In the genomic region with DNA sequence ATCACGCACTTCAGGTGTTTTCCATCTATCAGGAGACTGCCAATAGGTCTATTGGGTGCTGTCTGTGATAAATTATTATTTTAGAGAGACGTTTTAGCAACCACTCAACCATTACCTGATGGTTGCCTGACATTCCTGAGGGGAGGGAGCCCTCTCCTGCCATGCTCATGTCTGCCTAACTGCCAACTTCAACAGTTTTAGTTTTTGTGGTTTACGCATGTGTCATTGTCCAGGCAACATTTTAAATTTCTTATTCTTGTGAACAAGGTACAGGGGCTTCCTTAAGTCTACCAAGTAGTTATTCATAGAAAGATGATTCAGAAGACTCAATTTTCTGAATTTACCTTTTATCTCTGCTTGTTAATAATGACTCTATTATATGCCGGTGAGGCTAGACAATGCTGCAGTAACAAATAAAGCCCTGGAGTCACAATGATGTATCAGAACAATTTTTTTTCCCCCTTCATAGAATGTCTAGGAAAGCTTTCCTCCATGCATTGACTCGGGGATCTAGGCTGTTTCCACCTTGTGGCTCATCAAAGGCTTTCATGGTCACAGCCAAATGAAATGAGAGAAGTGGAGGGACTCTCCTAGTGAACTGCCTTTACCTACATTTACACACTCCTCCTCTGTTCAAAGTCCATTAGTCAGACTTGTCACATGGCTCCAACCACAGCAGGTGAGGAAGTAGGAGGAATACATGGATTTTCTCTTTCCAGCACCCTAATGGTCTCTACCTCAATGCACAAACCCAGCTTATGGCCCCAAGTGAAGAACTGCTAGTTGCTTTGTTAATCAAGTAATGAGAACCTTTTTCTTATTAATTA, we compare ENCODE assay signal across 15 cellular contexts.
"Had no signal": no experiment of that assay in that cellular context is flagged by ENCODE, and none has a peak within 500 bp of the region (broad histone marks: within the 10 kb centered on the region; RNA-seq: fewer than 3 reads in every experiment).

No MANE protein-coding gene starts in this region.

- H3K27me3 ChIP-seq: pancreas, uterus had no signal

- DNase-seq: activated CD4-positive, alpha-beta T cell treated with anti-CD3 and anti-CD28 coated beads, Interleukin-2, amount 50 U/mL, for 48 hours; activated CD4-positive, CD25-positive, alpha-beta regulatory T cell treated with anti-CD3 and anti-CD28 coated beads, Interleukin-2, amount 50 U/mL, for 72 hours; activated CD8-positive, alpha-beta memory T cell treated with anti-CD3 and anti-CD28 coated beads, Interleukin-2, amount 10 ng/mL, durations not matched to agents 7 days and 5 days; activated gamma-delta T cell treated with Interleukin-2 at 50 U/mL for 16 hours; activated naive CD8-positive, alpha-beta T cell treated with anti-CD3 and anti-CD28 coated beads, Interleukin-2, amount 10 ng/mL, durations not matched to agents 7 days and 5 days; activated T-cell treated with anti-CD3 and anti-CD28 coated beads, Interleukin-2, amount 50 U/mL, for 48 hours; anterior cingulate cortex; glutamatergic neuron; immature natural killer cell; mesenchymal stem cell; pancreas; T-helper 9 cell; uterus had no signal

- H3K4me2 ChIP-seq: smooth muscle cell had no signal

- H3K27ac ChIP-seq: pancreas, uterus had no signal

- H3K36me3 ChIP-seq: pancreas, uterus had no signal

- FAIRE-seq: pancreas had no signal

- H3K4me3 ChIP-seq: pancreas, smooth muscle cell, uterus had no signal

- H3K4me1 ChIP-seq: pancreas, uterus had no signal

- H3K9me3 ChIP-seq: pancreas, uterus had no signal

- ATAC-seq: activated CD8-positive, alpha-beta memory T cell treated with anti-CD3 and anti-CD28 coated beads, Interleukin-2, amount 10 ng/mL, durations not matched to agents 7 days and 5 days; esophagus mucosa; pancreas had no signal
